In the genomic region with DNA sequence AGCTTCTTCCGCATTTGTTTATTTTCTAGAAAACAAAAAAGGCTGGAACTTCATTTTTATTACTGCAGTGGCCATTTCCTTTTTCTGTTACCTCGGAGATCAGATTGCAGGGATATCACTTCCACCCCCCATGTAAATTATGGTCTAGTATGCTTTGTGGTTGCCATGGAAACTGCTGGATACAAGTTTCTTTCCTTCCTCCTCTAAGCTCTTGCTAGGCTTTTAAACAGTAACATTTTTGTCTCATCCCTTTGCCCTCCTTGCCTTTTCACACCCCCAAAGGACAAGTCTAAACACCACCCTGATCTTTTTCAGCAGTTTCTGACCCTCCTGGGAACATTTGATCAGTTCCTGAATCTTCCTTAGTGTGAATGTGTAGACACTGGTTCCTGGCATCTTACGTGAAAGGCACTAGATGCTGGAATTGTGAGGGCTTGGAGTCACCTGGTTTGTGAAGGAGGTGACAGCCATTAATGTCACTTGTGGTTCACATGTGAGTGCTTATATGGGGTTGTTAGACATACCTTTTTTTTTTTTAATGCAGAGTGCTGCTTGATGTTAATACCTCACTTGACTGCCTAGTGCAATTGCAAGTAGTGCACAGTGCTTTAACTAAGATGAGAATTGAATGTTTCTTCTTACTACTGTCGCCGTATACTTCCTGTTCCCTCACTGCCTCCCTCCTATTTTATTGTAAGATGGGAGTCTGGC, we compare ENCODE assay signal across 10 cellular contexts.
DNase-seq lines count a peak whose midpoint lies in the region; ATAC-seq, FAIRE-seq and TF ChIP-seq lines count a peak whose summit lies in the region.
"Had no signal": no experiment of that assay in that cellular context is flagged by ENCODE, and none has a peak within 500 bp of the region (broad histone marks: within the 10 kb centered on the region; RNA-seq: fewer than 3 reads in every experiment).

No MANE protein-coding gene starts in this region.

- H3K27ac Mint-ChIP-seq in naive B cell = peak overlapping the region; percentile 37 to 94 (median 84)

- SMC1A ChIA-PET in GM12878 (lab: Charles Lee; ENCODE audit: uncharacterized antibody, unreplicated experiment) = interaction anchor here (0.8 to 2.8 kb wide), 8 partner anchors 9 to 83 kb away, joined by 3 to 26 read pairs (median 6); no protein-coding TSS in a partner anchor

- peak overlapping the region in 7 of 8 donors; percentile 4 to 74 (median 49) for H3K4me3 Mint-ChIP-seq in naive B cell

- POLR2A ChIA-PET in GM12878 (lab: Charles Lee) = interaction anchor here (1.0 to 1.5 kb wide), 2 partner anchors 16 to 17 kb away, joined by 3 read pairs; no protein-coding TSS in a partner anchor

- H3K4me2 ChIP-seq in GM12878 (ENCODE audit: control insufficient read depth, insufficient read depth) = peak overlapping the region; percentile 26; the same call in 1 of the 2 replicates
- H3K4me2 ChIP-seq: A549 had no signal

- H3K27me3 ChIP-seq in GM12878 (replicated peaks in 1 of 2; ENCODE audit: control insufficient read depth in 2 of 2, insufficient read depth in 2 of 2, low read length in 1 of 2) = no peaks in the 10 kb centered on the region
- H3K27me3 ChIP-seq in BE2C = no peaks in the 10 kb centered on the region

- TF ChIP-seq CTCF in GM12878 (IDR thresholded peaks at IDR 0.05 in 2 of 3, conservative IDR thresholded peaks at IDR 0.05 in 1 of 3; ENCODE audit: control insufficient read depth in 2 of 3, extremely low read depth in 1 of 3, insufficient read depth in 1 of 3, low read depth in 3 of 3, low read length in 3 of 3) (no peak), BE2C (IDR thresholded peaks at IDR 0.05; ENCODE audit: low read depth, low read length) (no peak)

- no peak for TF ChIP-seq POLR2A in GM12878 (IDR thresholded peaks at IDR 0.05; ENCODE audit: low read depth, low read length)

- CTCF ChIA-PET in GM12878 (lab: Yijun Ruan, JAX) = interaction anchor here (1.0 to 2.5 kb wide), 4 partner anchors 13 to 101 kb away, joined by 3 to 17 read pairs (median 4); no protein-coding TSS in a partner anchor

- in situ Hi-C loops in GM12878 (cut with MboI) = no loop called here

- peaks cover 69 to 96% (median 95%) of the 10 kb centered on the region in 3 donors for H3K4me1 Mint-ChIP-seq in naive B cell

- TF ChIP-seq EP300 in GM12878 (IDR thresholded peaks at IDR 0.05; ENCODE audit: borderline replicate concordance in 1 of 2, control insufficient read depth in 1 of 2, low read depth in 2 of 2, low read length in 2 of 2) = no peak

- H3K27ac ChIP-seq in GM12878 (ENCODE audit: control insufficient read depth, insufficient read depth) = peak overlapping the region; percentile 41
- H3K27ac ChIP-seq: A549 had no signal

- intact Hi-C loops in GM12878 (cut with micrococcal nuclease; ENCODE audit: unreplicated experiment) = no loop called here

- no peak for TF ChIP-seq RAD21 in GM12878 (IDR thresholded peaks at IDR 0.05; ENCODE audit: insufficient read depth, low read depth, low read length)

- H3K9me3 Mint-ChIP-seq in naive B cell = no peaks in the 10 kb centered on the region

- H3K27me3 Mint-ChIP-seq in naive B cell = no peaks in the 10 kb centered on the region

- RAD21 ChIA-PET in GM12878 (lab: Charles Lee; ENCODE audit: unreplicated experiment) = interaction anchor here (1.5 to 1.6 kb wide), 2 partner anchors 9 to 12 kb away, joined by 4 read pairs; no protein-coding TSS in a partner anchor

- H3K9ac ChIP-seq in GM12878 (ENCODE audit: control insufficient read depth, insufficient read depth, low read length) = no peak overlapping the region

- H3K4me1 ChIP-seq in GM12878 (ENCODE audit: control insufficient read depth, insufficient read depth, low read length) (peaks cover 39% of the 10 kb centered on the region), BE2C (peaks cover 31% of the 10 kb centered on the region)

- 80% methylated on average over 5 of the region's 5 CpGs for WGBS in GM12878 (ENCODE audit: insufficient coverage, insufficient replicate concordance, low lambda C conversion rate, missing lambda C conversion rate)

- H3K4me3 ChIP-seq in GM12878 (no peak overlapping the region), BE2C (ENCODE audit: low read depth, low read length) (no peak overlapping the region)
- H3K4me3 ChIP-seq: A549 had no signal

- peaks cover 8 to 9% of the 10 kb centered on the region in 2 donors for H3K36me3 Mint-ChIP-seq in naive B cell

- H2AFZ ChIP-seq in GM12878 (ENCODE audit: control insufficient read depth, low read depth, low read length) = no peak overlapping the region

- BruUV-seq in GM12878 (replicated peaks; lab: Mats Ljungman, UMichigan) = no TSS peak

- no peaks in the 10 kb centered on the region for H4K20me1 ChIP-seq in GM12878 (ENCODE audit: control insufficient read depth, insufficient read depth)

- FAIRE-seq in GM12878 (lab: Jason Lieb, UNC) = no peak
- FAIRE-seq: A549 had no signal

- no peak for ATAC-seq in GM12878
- peak; percentile 66 to 68 for ATAC-seq in naive B cell (ENCODE audit: low read depth in 2 of 2)
- ATAC-seq: A549 had no signal

- DNase-seq in NCI-H1417 (lab: John Stamatoyannopoulos, UW) (peak in 2 of 3 experiments; percentile 6 to 76), NCI-H1417 treated with DMSO at 0.1 percent for 48 hours (lab: John Stamatoyannopoulos, UW) (no peak), NAMALWA (ENCODE audit: low spot score) (peak; percentile 29), GM12878 (ENCODE audit: low read depth, low spot score) (no peak), naive B cell (peak; percentile 49), BE2C (no peak), NCI-H1694 (lab: John Stamatoyannopoulos, UW) (no peak), NCI-H146 (lab: John Stamatoyannopoulos, UW) (no peak)
- DNase-seq: activated CD8-positive, alpha-beta memory T cell treated with anti-CD3 and anti-CD28 coated beads for 24 hours had no signal

- H3K36me3 ChIP-seq in GM12878 (ENCODE audit: control insufficient read depth in 2 of 2, insufficient read depth in 2 of 2, low read length in 1 of 2) (peaks cover 2 to 8% of the 10 kb centered on the region in 2 experiments; a peak in 2 of 4 replicates), BE2C (no peaks in the 10 kb centered on the region)

- peaks cover 90% of the 10 kb centered on the region for H3K79me2 ChIP-seq in GM12878 (ENCODE audit: control insufficient read depth, insufficient read depth, low read length)

- no peaks in the 10 kb centered on the region for H3K9me3 ChIP-seq in GM12878 (replicated peaks; ENCODE audit: control insufficient read depth, insufficient read depth, low read length)
- H3K9me3 ChIP-seq in BE2C = no peaks in the 10 kb centered on the region
- H3K9me3 ChIP-seq: A549 had no signal

TF ChIP-seq in GM12878, 131 proteins besides CTCF, POLR2A, EP300 and RAD21 (continues in another document):
- TF ChIP-seq IKZF2 (IDR thresholded peaks at IDR 0.05) (peak; percentile 24 to 35; a peak in 2 of 4 replicates), NR2C2 (IDR thresholded peaks at IDR 0.05; ENCODE audit: borderline replicate concordance, control insufficient read depth, insufficient read length, low read depth) (no peak), NBN (IDR thresholded peaks at IDR 0.05) (0 out of 2 replicates have a peak, but pooled peaks have one; percentile 37), BMI1 (IDR thresholded peaks at IDR 0.05; ENCODE audit: borderline replicate concordance) (peak; percentile 95), ZNF384 (IDR thresholded peaks at IDR 0.05; ENCODE audit: borderline replicate concordance, low read depth, low read length) (peak; percentile 58; the same call in 1 of the 2 replicates), IKZF1 (conservative IDR thresholded peaks at IDR 0.05) (0 out of 2 replicates have a peak, but pooled peaks have one; percentile 24)
- TF ChIP-seq, protein P1, sequence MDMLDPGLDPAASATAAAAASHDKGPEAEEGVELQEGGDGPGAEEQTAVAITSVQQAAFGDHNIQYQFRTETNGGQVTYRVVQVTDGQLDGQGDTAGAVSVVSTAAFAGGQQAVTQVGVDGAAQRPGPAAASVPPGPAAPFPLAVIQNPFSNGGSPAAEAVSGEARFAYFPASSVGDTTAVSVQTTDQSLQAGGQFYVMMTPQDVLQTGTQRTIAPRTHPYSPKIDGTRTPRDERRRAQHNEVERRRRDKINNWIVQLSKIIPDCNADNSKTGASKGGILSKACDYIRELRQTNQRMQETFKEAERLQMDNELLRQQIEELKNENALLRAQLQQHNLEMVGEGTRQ (IDR thresholded peaks at IDR 0.05; ENCODE audit: borderline replicate concordance, low read depth, low read length) = no peak
- TF ChIP-seq, protein P2, sequence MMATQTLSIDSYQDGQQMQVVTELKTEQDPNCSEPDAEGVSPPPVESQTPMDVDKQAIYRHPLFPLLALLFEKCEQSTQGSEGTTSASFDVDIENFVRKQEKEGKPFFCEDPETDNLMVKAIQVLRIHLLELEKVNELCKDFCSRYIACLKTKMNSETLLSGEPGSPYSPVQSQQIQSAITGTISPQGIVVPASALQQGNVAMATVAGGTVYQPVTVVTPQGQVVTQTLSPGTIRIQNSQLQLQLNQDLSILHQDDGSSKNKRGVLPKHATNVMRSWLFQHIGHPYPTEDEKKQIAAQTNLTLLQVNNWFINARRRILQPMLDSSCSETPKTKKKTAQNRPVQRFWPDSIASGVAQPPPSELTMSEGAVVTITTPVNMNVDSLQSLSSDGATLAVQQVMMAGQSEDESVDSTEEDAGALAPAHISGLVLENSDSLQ (IDR thresholded peaks at IDR 0.05) = peak; percentile 28; the same call in 1 of the 2 replicates
- TF ChIP-seq, protein P3, sequence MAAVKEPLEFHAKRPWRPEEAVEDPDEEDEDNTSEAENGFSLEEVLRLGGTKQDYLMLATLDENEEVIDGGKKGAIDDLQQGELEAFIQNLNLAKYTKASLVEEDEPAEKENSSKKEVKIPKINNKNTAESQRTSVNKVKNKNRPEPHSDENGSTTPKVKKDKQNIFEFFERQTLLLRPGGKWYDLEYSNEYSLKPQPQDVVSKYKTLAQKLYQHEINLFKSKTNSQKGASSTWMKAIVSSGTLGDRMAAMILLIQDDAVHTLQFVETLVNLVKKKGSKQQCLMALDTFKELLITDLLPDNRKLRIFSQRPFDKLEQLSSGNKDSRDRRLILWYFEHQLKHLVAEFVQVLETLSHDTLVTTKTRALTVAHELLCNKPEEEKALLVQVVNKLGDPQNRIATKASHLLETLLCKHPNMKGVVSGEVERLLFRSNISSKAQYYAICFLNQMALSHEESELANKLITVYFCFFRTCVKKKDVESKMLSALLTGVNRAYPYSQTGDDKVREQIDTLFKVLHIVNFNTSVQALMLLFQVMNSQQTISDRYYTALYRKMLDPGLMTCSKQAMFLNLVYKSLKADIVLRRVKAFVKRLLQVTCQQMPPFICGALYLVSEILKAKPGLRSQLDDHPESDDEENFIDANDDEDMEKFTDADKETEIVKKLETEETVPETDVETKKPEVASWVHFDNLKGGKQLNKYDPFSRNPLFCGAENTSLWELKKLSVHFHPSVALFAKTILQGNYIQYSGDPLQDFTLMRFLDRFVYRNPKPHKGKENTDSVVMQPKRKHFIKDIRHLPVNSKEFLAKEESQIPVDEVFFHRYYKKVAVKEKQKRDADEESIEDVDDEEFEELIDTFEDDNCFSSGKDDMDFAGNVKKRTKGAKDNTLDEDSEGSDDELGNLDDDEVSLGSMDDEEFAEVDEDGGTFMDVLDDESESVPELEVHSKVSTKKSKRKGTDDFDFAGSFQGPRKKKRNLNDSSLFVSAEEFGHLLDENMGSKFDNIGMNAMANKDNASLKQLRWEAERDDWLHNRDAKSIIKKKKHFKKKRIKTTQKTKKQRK (IDR thresholded peaks at IDR 0.05; ENCODE audit: low read depth, low read length) = no peak

Comparison
In these comparisons a context has a peak if more than half of its experiments do, and no peak if none do; other contexts are left out.
1. DNase-seq: peak in NCI-H1417 (2 of 3), NAMALWA (single experiment) and naive B cell (single experiment); none in NCI-H1417 treated with DMSO at 0.1 percent for 48 hours (single experiment), GM12878 (single experiment), BE2C (single experiment), NCI-H1694 (single experiment) and NCI-H146 (single experiment).